ENCODE assay signal across 8 cellular contexts in the genomic region with DNA sequence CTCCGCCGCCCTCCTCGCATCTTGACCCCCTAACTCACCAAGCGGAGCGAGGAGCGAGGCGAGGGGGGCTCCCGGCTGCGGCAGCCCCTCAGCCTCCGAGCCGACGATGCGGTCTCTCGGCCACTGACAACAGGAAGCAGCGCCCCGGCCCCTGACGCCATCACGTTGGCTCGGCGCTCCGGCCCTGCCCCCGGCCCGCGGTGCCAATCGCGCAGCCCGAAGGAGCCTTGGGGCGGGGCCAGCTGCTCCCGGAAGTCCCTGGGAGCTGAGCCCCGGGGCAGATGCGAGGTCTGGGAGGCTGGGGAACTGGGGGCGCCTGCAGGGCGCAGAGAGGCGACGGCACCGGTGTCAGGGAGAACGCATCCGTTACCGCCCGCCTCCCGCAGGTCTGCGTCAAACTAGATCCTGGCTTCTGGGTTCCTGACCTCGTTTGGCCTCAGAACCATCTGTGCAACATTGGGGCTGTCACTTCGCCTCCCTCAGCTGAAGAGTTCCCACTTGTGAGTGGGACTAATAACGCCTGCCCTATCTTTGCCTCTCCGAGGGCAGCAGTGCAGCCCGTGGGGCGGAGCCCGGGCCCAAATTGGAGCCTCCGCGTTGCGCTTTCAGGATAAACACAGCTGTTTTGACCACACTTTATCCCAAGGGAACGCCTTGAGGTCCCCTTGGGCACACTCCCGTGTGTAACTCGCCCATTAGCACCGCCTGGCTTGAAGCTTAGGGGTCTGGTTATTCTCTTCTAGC.
A peak's percentile ranks its signal among the peaks of the same experiment; 100 is the strongest.
DNase-seq lines count a peak whose midpoint lies in the region; ATAC-seq and TF ChIP-seq lines count a peak whose summit lies in the region.
"Not testable (repeated sequence)": the region's sequence is repeated elsewhere in the genome, so short reads cannot be mapped to it uniquely, and the experiment has no call there.

No MANE protein-coding gene starts in this region.

- H3K4me1 ChIP-seq in liver (ENCODE audit: control insufficient read depth in 4 of 4, insufficient read depth in 4 of 4, low read length in 3 of 4), result not testable (repeated sequence)

- POLR2A ChIA-PET in BJ (lab: Charles Lee), result not testable (repeated sequence)

- H3K9me3 ChIP-seq in liver (ENCODE audit: control insufficient read depth in 4 of 4, low read length in 3 of 4), result not testable (repeated sequence)

- DNase-seq in BJ (ENCODE audit: low read depth), result peak; percentile 14
- DNase-seq in GM19240 (ENCODE audit: insufficient read length, low spot score), result peak; percentile 45
- peak; percentile 88 for DNase-seq in NCI-H69 (lab: John Stamatoyannopoulos, UW)
- peak; percentile 69 to 73 for DNase-seq in activated CD4-positive, alpha-beta T cell treated with anti-CD3 and anti-CD28 coated beads, Interleukin-2, amount 50 U/mL, for 4 hours
- DNase-seq in dermis microvascular lymphatic vessel endothelial cell (ENCODE audit: low read depth in 2 of 2), result peak; percentile 42 to 85
- peak; percentile 84 to 88 for DNase-seq in stimulated activated CD4-positive, alpha-beta T cell treated with anti-CD3 and anti-CD28 coated beads, Interleukin-2, amount 100 ng/mL, for 24 hours

- not testable (repeated sequence) for TF ChIP-seq RAD21 in liver (IDR thresholded peaks at IDR 0.05)

- CTCF ChIA-PET in BJ (lab: Yijun Ruan, JAX), result interaction anchor here (0.6 kb wide), 1 partner anchor 135 kb away, joined by 3 read pairs; no protein-coding TSS in a partner anchor

- WGBS in liver, result under 1% methylated on average over 51 of the region's 56 CpGs

- H3K27ac ChIP-seq in liver (ENCODE audit: low read depth in 1 of 2, low read length in 2 of 2), result peak overlapping the region; percentile 67 to 72

- H3K36me3 ChIP-seq in BJ (ENCODE audit: control insufficient read depth, insufficient read depth, low read length); liver (ENCODE audit: control insufficient read depth in 4 of 4, insufficient read depth in 3 of 4, low read depth in 1 of 4, low read length in 3 of 4): not testable (repeated sequence)

- not testable (repeated sequence) for TF ChIP-seq CTCF in BJ (IDR thresholded peaks at IDR 0.05; ENCODE audit: insufficient read depth, low read depth, low read length); liver (IDR thresholded peaks at IDR 0.05; ENCODE audit: low read depth, low read length, missing input control)

- H3K27me3 ChIP-seq in BJ (ENCODE audit: control insufficient read depth, insufficient read depth, low read length); liver (ENCODE audit: control insufficient read depth in 4 of 4, insufficient read depth in 4 of 4, low read length in 3 of 4): not testable (repeated sequence)

- peak; percentile 75 for ATAC-seq in HG03378 (IDR thresholded peaks at IDR 0.05; ENCODE audit: unreplicated experiment)

- H3K4me3 ChIP-seq in BJ (ENCODE audit: low read depth, low read length) (peak overlapping the region; percentile 59), liver (ENCODE audit: low read depth in 1 of 3, low read length in 3 of 3) (peak overlapping the region; percentile 60 to 66 (median 61))

- peak overlapping the region; percentile 7 to 38 for H3K9ac ChIP-seq in liver (ENCODE audit: low read depth in 1 of 2, low read length in 2 of 2)

TF ChIP-seq in liver, 16 proteins besides CTCF, POLR2A, EP300 and RAD21:
- peak; percentile 39 for TF ChIP-seq SP1 (IDR thresholded peaks at IDR 0.05)
- peak; percentile 65 for TF ChIP-seq YY1 (IDR thresholded peaks at IDR 0.05)
- peak in 1 of 2 donors; percentile 61 for TF ChIP-seq GABPA (IDR thresholded peaks at IDR 0.05 in 1 of 2, conservative IDR thresholded peaks at IDR 0.05 in 1 of 2)

Comparison
In these comparisons a context has a peak if more than half of its experiments do, and no peak if none do; other contexts are left out.
1. Peak in every context shown above with its lines: DNase-seq, ATAC-seq, H3K4me3 ChIP-seq and H3K27ac ChIP-seq.
2. DNase-seq: peak in every context shown above with its lines; median percentile 88 in NCI-H69; 86 in stimulated activated CD4-positive, alpha-beta T cell treated with anti-CD3 and anti-CD28 coated beads, Interleukin-2, amount 100 ng/mL, for 24 hours; 71 in activated CD4-positive, alpha-beta T cell treated with anti-CD3 and anti-CD28 coated beads, Interleukin-2, amount 50 U/mL, for 4 hours; 64 in dermis microvascular lymphatic vessel endothelial cell; 45 in GM19240; 14 in BJ.